Comparison of ENCODE assay signal across 1 cellular context in genomic region chr4:167222098-167222497, GRCh38.
TF ChIP-seq lines count a peak whose summit lies in the region.

No MANE protein-coding gene starts in this region.

TF ChIP-seq in GM12878, 131 proteins besides CTCF, POLR2A, EP300 and RAD21 (continued from another document):
- TF ChIP-seq IRF3 (IDR thresholded peaks at IDR 0.05) (no peak), SPI1 (IDR thresholded peaks at IDR 0.05; ENCODE audit: borderline replicate concordance, insufficient read depth, low read depth, low read length) (peak; percentile 85), RELB (IDR thresholded peaks at IDR 0.05; ENCODE audit: low read depth) (no peak), CHD2 (IDR thresholded peaks at IDR 0.05; ENCODE audit: borderline replicate concordance, low read depth, low read length) (no peak), CBX5 (IDR thresholded peaks at IDR 0.05; ENCODE audit: low read depth) (0 out of 2 replicates have a peak, but pooled peaks have one; percentile 57), E2F8 (IDR thresholded peaks at IDR 0.05; ENCODE audit: low read depth, partially characterized antibody) (no peak), IRF4 (IDR thresholded peaks at IDR 0.05; ENCODE audit: low read depth, low read length) (peak; percentile 26; the same call in 1 of the 2 replicates), IKZF2 (IDR thresholded peaks at IDR 0.05) (peak; percentile 32 to 71; a peak in 3 of 4 replicates), JUNB (IDR thresholded peaks at IDR 0.05) (peak; percentile 62; the same call in 1 of the 2 replicates), FOXM1 (IDR thresholded peaks at IDR 0.05; ENCODE audit: low read depth, low read length) (no peak), BCL11A (IDR thresholded peaks at IDR 0.05; ENCODE audit: low read depth, low read length) (peak; percentile 65; the same call in 1 of the 2 replicates), RUNX3 (IDR thresholded peaks at IDR 0.05; ENCODE audit: low read length) (peak; percentile 87), KAT2A (conservative IDR thresholded peaks at IDR 0.05; ENCODE audit: control insufficient read depth, low read depth, low read length) (no peak), PAX8 (IDR thresholded peaks at IDR 0.05) (no peak), NFIC (IDR thresholded peaks at IDR 0.05; ENCODE audit: low read depth, low read length) (0 out of 2 replicates have a peak, but pooled peaks have one; percentile 39), NRF1 (conservative IDR thresholded peaks at IDR 0.05; ENCODE audit: low read depth, low read length) (no peak), ETV6 (conservative IDR thresholded peaks at IDR 0.05 in 1 of 2, IDR thresholded peaks at IDR 0.05 in 1 of 2; ENCODE audit: borderline replicate concordance in 1 of 2, low read depth in 1 of 2) (0 out of 4 replicates have a peak, but pooled peaks of 1 of the 2 experiments have one; percentile 39), MTA2 (IDR thresholded peaks at IDR 0.05; ENCODE audit: low read depth) (0 out of 2 replicates have a peak, but pooled peaks have one; percentile 44), YBX1 (IDR thresholded peaks at IDR 0.05) (no peak), BMI1 (IDR thresholded peaks at IDR 0.05; ENCODE audit: borderline replicate concordance) (peak; percentile 24; the same call in 1 of the 2 replicates), RFX5 (IDR thresholded peaks at IDR 0.05; ENCODE audit: low read depth, low read length) (no peak), MTA3 (IDR thresholded peaks at IDR 0.05; ENCODE audit: borderline replicate concordance, low read length) (0 out of 2 replicates have a peak, but pooled peaks have one; percentile 41), ZSCAN29 (IDR thresholded peaks at IDR 0.05) (no peak), MEF2B (IDR thresholded peaks at IDR 0.05; ENCODE audit: partially characterized antibody, poor library complexity, severe bottlenecking) (peak; percentile 12)
TF ChIP-seq in GM12878: peak in this region for 15.
